ENCODE assay signal across 16 cellular contexts in the genomic region with DNA sequence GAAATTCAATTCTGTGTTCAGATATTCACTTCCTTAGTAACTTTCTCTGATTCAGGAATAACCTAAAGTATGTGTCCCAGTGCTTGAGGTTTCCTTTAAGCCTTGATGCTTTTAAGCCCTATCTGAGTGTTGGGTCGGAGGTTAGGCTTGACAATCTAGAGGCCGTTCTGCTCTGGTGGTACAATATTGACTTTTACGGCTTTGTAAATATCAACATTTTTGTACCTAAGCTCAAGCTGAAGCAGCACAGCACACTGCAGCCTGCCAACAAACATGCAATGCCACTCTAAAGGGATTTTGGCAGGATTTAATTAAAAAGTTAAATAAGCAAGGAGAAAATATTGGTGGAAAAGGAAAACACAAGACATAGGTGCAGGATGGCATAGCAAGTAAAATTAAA.
DNase-seq lines count a peak whose midpoint lies in the region; ATAC-seq, FAIRE-seq and TF ChIP-seq lines count a peak whose summit lies in the region.
"Had no signal": no experiment of that assay in that cellular context is flagged by ENCODE, and none has a peak within 500 bp of the region (broad histone marks: within the 10 kb centered on the region; RNA-seq: fewer than 3 reads in every experiment).

No MANE protein-coding gene starts in this region.

- no peak for TF ChIP-seq RAD21 in H1 (IDR thresholded peaks at IDR 0.05 in 1 of 2, conservative IDR thresholded peaks at IDR 0.05 in 1 of 2; ENCODE audit: low read depth in 2 of 2, low read length in 2 of 2)

- H3K27ac ChIP-seq in H1 (ENCODE audit: low read depth, low read length) (no peak overlapping the region), neural progenitor cell (no peak overlapping the region)
- H3K27ac ChIP-seq: BLaER1 had no signal

- FAIRE-seq in H1 (lab: Jason Lieb, UNC) = no peak

- peak; percentile 20 for DNase-seq in DMS79 treated with DMSO at 0.1 percent for 48 hours (lab: John Stamatoyannopoulos, UW)
- DNase-seq in NCI-H146 treated with DMSO at 0.1 percent for 48 hours (lab: John Stamatoyannopoulos, UW; ENCODE audit: unreplicated experiment) = peak; percentile 28
- no peak for DNase-seq in H1 (ENCODE audit: low read depth in 1 of 2, low spot score in 2 of 2)
- no peak for DNase-seq in neural progenitor cell (ENCODE audit: low spot score)
- no peak for DNase-seq in NCI-H510A (lab: John Stamatoyannopoulos, UW)
- DNase-seq in Ammon's horn (ENCODE audit: low spot score) = no peak
- DNase-seq in SIG-M5 (lab: John Stamatoyannopoulos, UW) = no peak
- DNase-seq: CD8-positive, alpha-beta memory T cell; DMS 273 treated with DMSO at 0.1 percent for 48 hours; HCEC 1CT; MV-4-11; NCI-H1417 treated with DMSO at 0.1 percent for 48 hours; NCI-H446 treated with DMSO at 0.1 percent for 48 hours; RPMI8226 had no signal

- H3K36me3 ChIP-seq in H1 (ENCODE audit: control insufficient read depth in 2 of 4, insufficient read depth in 4 of 4, low read length in 3 of 4) (no peaks in the 10 kb centered on the region), neural progenitor cell (no peaks in the 10 kb centered on the region)
- H3K36me3 ChIP-seq: BLaER1 had no signal

- no peaks in the 10 kb centered on the region for H4K20me1 ChIP-seq in H1 (replicated peaks in 1 of 2; ENCODE audit: control insufficient read depth in 1 of 2, insufficient read depth in 2 of 2, low read length in 2 of 2)
- no peaks in the 10 kb centered on the region for H4K20me1 ChIP-seq in neural progenitor cell (ENCODE audit: low read depth)
- H4K20me1 ChIP-seq: BLaER1 had no signal

- H3K9me3 Mint-ChIP-seq in neural progenitor cell = no peaks in the 10 kb centered on the region

- no peak for TF ChIP-seq EP300 in H1 (IDR thresholded peaks at IDR 0.05; ENCODE audit: borderline replicate concordance in 1 of 2, low read depth in 2 of 2, low read length in 2 of 2)

- no peaks in the 10 kb centered on the region for H3K27me3 ChIP-seq in H1 (replicated peaks in 1 of 4; ENCODE audit: control insufficient read depth in 3 of 4, extremely low read depth in 1 of 4, insufficient read depth in 3 of 4, low read length in 3 of 4)
- H3K27me3 ChIP-seq in neural progenitor cell = no peaks in the 10 kb centered on the region
- H3K27me3 ChIP-seq: BLaER1 had no signal

- no peak overlapping the region for H4K5ac ChIP-seq in H1 (ENCODE audit: insufficient read length, low read depth, low read length)

- H3K4me3 Mint-ChIP-seq in neural progenitor cell = no peak overlapping the region
- H3K4me3 Mint-ChIP-seq: CD8-positive, alpha-beta memory T cell had no signal

- H3K4me2 ChIP-seq in H1 (ENCODE audit: insufficient read depth in 1 of 2, low read depth in 2 of 2, low read length in 2 of 2) = no peak overlapping the region
- no peak overlapping the region for H3K4me2 ChIP-seq in neural progenitor cell
- H3K4me2 ChIP-seq: BLaER1 had no signal

- no peaks in the 10 kb centered on the region for H3K4me1 Mint-ChIP-seq in neural progenitor cell
- H3K4me1 Mint-ChIP-seq: CD8-positive, alpha-beta memory T cell had no signal

- H3K4me3 ChIP-seq in H1 (ENCODE audit: extremely low read depth in 1 of 4, insufficient read depth in 2 of 4, low read depth in 3 of 4, low read length in 4 of 4) = no peak overlapping the region
- no peak overlapping the region for H3K4me3 ChIP-seq in neural progenitor cell
- H3K4me3 ChIP-seq: BLaER1 had no signal

- no peaks in the 10 kb centered on the region for H3K79me2 ChIP-seq in H1 (ENCODE audit: control insufficient read depth in 1 of 2, insufficient read depth in 2 of 2, low read length in 2 of 2)
- no peaks in the 10 kb centered on the region for H3K79me2 ChIP-seq in neural progenitor cell (ENCODE audit: low read depth)

- no peak overlapping the region for H4K8ac ChIP-seq in H1 (ENCODE audit: extremely low read depth, insufficient read depth, low read length)

- H2BK15ac ChIP-seq in H1 (ENCODE audit: low read length) = no peak overlapping the region

- no peaks in the 10 kb centered on the region for H3K23me2 ChIP-seq in H1 (ENCODE audit: low read depth, low read length)

- H3K18ac ChIP-seq in H1 (ENCODE audit: extremely low read depth, low read length) = no peak overlapping the region

- H2BK20ac ChIP-seq in H1 (ENCODE audit: low read length) = no peak overlapping the region

- H3K23ac ChIP-seq in H1 (ENCODE audit: insufficient read length) = no peak overlapping the region

- peak overlapping the region; percentile 37 for H3K27ac Mint-ChIP-seq in neural progenitor cell
- H3K27ac Mint-ChIP-seq: CD8-positive, alpha-beta memory T cell had no signal

- peaks cover 0 to 3% (median 3%) of the 10 kb centered on the region in 4 experiments; a peak in 2 of 7 replicates for H3K4me1 ChIP-seq in H1 (replicated peaks in 1 of 4; ENCODE audit: control insufficient read depth in 3 of 4, insufficient read depth in 4 of 4, low read length in 3 of 4)
- peaks cover 11% of the 10 kb centered on the region for H3K4me1 ChIP-seq in neural progenitor cell
- H3K4me1 ChIP-seq: BLaER1 had no signal

- H4K91ac ChIP-seq in H1 (replicated peaks; ENCODE audit: insufficient read length, low read length) = no peak overlapping the region

- H3K9ac ChIP-seq in H1 (replicated peaks in 1 of 4; ENCODE audit: extremely low read depth in 1 of 4, low read depth in 3 of 4, low read length in 3 of 4) = no peak overlapping the region
- no peak overlapping the region for H3K9ac ChIP-seq in neural progenitor cell
- H3K9ac ChIP-seq: BLaER1 had no signal

- 76% methylated on average over 3 of the region's 3 CpGs; no CpG with 5 or more reads in 1 of the 2 experiments for WGBS in H1 (ENCODE audit: extremely low coverage in 1 of 2, insufficient coverage in 1 of 2, insufficient read length in 1 of 2, insufficient replicate concordance in 2 of 2, low coverage in 1 of 2, low lambda C conversion rate in 2 of 2, missing lambda C conversion rate in 1 of 2), 2 experiments

- H3F3A ChIP-seq in neural progenitor cell (ENCODE audit: low read depth) = no peaks in the 10 kb centered on the region

- H3K4ac ChIP-seq in H1 (replicated peaks; ENCODE audit: insufficient read length, low read depth, low read length) = no peak overlapping the region

- no peak overlapping the region for H3K14ac ChIP-seq in H1 (ENCODE audit: insufficient read length)

- no peak overlapping the region for H3K56ac ChIP-seq in H1 (replicated peaks; ENCODE audit: insufficient read length, low read depth, low read length)

- no peaks in the 10 kb centered on the region for H3K27me3 Mint-ChIP-seq in neural progenitor cell (ENCODE audit: insufficient read depth, low read depth)
- H3K27me3 Mint-ChIP-seq: CD8-positive, alpha-beta memory T cell had no signal

- H3K36me3 Mint-ChIP-seq in neural progenitor cell = no peaks in the 10 kb centered on the region
- H3K36me3 Mint-ChIP-seq: CD8-positive, alpha-beta memory T cell had no signal

- H2BK12ac ChIP-seq in H1 (ENCODE audit: low read depth, low read length) = no peak overlapping the region

- 0 out of 2 replicates have a peak overlapping the region, but pooled peaks have one; percentile 10 for H2AK5ac ChIP-seq in H1 (ENCODE audit: low read depth, low read length)

- POLR2A ChIA-PET in H1 (lab: Charles Lee; ENCODE audit: partially characterized antibody) = no interaction called here

- TF ChIP-seq CTCF in H1 (IDR thresholded peaks at IDR 0.05; ENCODE audit: control extremely low read depth in 1 of 3, insufficient read depth in 1 of 3, low read depth in 1 of 3, low read length in 3 of 3) (no peak), neural progenitor cell (IDR thresholded peaks at IDR 0.05) (no peak)

- 0 out of 2 replicates have a peak overlapping the region, but pooled peaks have one; percentile 20 for H2BK5ac ChIP-seq in H1 (ENCODE audit: low read depth, low read length)

- TF ChIP-seq POLR2A in H1 (IDR thresholded peaks at IDR 0.05; ENCODE audit: control extremely low read depth in 1 of 2, low read depth in 2 of 2, low read length in 2 of 2) = no peak

- CTCF ChIA-PET in H1 (lab: Charles Lee; ENCODE audit: partially characterized antibody) = interaction anchor here (0.6 kb wide), 1 partner anchor 118 kb away, joined by 3 read pairs; no protein-coding TSS in a partner anchor

- H2AFZ ChIP-seq in H1 (ENCODE audit: low read length) (peak overlapping the region; percentile 59; the same call in 1 of the 2 replicates), neural progenitor cell (replicated peaks) (peak overlapping the region; percentile 97)

- H3K79me1 ChIP-seq in H1 (ENCODE audit: low read depth, low read length) = no peaks in the 10 kb centered on the region

- no peak overlapping the region for H2BK120ac ChIP-seq in H1 (replicated peaks; ENCODE audit: low read depth, low read length)

- H3K9me3 ChIP-seq in H1 (ENCODE audit: insufficient read depth in 2 of 2, low read depth in 1 of 2, low read length in 1 of 2) (no peaks in the 10 kb centered on the region), neural progenitor cell (ENCODE audit: low read depth) (no peaks in the 10 kb centered on the region)
- H3K9me3 ChIP-seq: BLaER1 had no signal

- no peak for ATAC-seq in HG03521 (IDR thresholded peaks at IDR 0.05; ENCODE audit: unreplicated experiment)

TF ChIP-seq in H1, 55 proteins besides CTCF, POLR2A, EP300 and RAD21:
- TF ChIP-seq RFX5 (IDR thresholded peaks at IDR 0.05; ENCODE audit: borderline replicate concordance, low read depth, low read length) (no peak), SRF (IDR thresholded peaks at IDR 0.05; ENCODE audit: low read depth, low read length) (no peak)
TF ChIP-seq in H1: peak in this region for 0.

Comparison
In these comparisons a context has a peak if more than half of its experiments do, and no peak if none do; other contexts are left out.
1. DNase-seq: peak in DMS79 treated with DMSO at 0.1 percent for 48 hours (single experiment) and NCI-H146 treated with DMSO at 0.1 percent for 48 hours (single experiment); none in H1 (0 of 2), neural progenitor cell (single experiment), NCI-H510A (single experiment), Ammon's horn (single experiment) and SIG-M5 (single experiment).